11 cellular contexts compared by ENCODE assay signal in the genomic region with DNA sequence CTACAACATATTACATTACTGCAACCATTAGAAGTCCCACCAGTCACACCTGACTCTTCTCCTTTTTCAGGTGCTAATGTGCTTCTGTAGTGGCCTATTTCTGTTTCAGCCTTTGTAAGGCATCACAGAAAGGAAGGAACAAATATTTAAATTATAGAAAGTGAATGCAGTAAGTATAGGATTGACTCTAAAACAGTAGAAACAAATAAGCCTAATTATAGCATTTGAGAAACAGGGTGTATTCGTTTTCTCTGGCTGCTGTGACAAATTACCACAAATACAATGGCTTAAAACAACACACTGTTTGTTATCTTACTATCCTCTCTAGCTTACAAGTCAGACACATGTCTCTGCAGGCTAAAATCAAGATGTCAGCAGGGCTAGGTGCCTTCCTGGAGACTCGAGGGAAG.
DNase-seq lines count a peak whose midpoint lies in the region; ATAC-seq and TF ChIP-seq lines count a peak whose summit lies in the region.
"Had no signal": no experiment of that assay in that cellular context is flagged by ENCODE, and none has a peak within 500 bp of the region (broad histone marks: within the 10 kb centered on the region; RNA-seq: fewer than 3 reads in every experiment).

No MANE protein-coding gene starts in this region.

- no peak overlapping the region for H3K4me3 Mint-ChIP-seq in CD4-positive, alpha-beta T cell

- no peak overlapping the region for H3K4me3 ChIP-seq in left ventricle myocardium inferior

- no peak for DNase-seq in CD4-positive, alpha-beta T cell
- DNase-seq in dermis blood vessel endothelial cell: peak; percentile 2
- DNase-seq in NCI-H2107 treated with DMSO at 0.1 percent for 48 hours (lab: John Stamatoyannopoulos, UW; ENCODE audit: unreplicated experiment): no peak
- DNase-seq in mesenteric fat pad (ENCODE audit: low spot score): no peak
- DNase-seq in left ventricle myocardium inferior: no peak
- no peak for DNase-seq in inferior parietal cortex (ENCODE audit: extremely low spot score)
- DNase-seq: ACHN; activated naive CD4-positive, alpha-beta T cell treated with anti-CD3 and anti-CD28 coated beads, Interleukin-2, amount 50 U/mL, for 16 hours; NCI-H1092 had no signal

- H3K36me3 ChIP-seq in left ventricle myocardium inferior: no peaks in the 10 kb centered on the region

- peaks cover 51% of the 10 kb centered on the region for H3K4me1 Mint-ChIP-seq in CD4-positive, alpha-beta T cell (ENCODE audit: low read depth)

- CTCF ChIA-PET in CD4-positive, alpha-beta T cell (lab: Charles Lee): interaction anchor here (1.3 to 1.9 kb wide), 2 partner anchors 45 to 133 kb away, joined by 4 to 5 read pairs; no protein-coding TSS in a partner anchor

- intact Hi-C loops in CD4-positive, alpha-beta T cell (cut with DNase I, micrococcal nuclease): no loop called here
- intact Hi-C loops in left ventricle myocardium inferior (cut with micrococcal nuclease): no loop called here

- H3K9me3 ChIP-seq in CD4-positive, alpha-beta T cell (ENCODE audit: control insufficient read depth, low read length): no peaks in the 10 kb centered on the region
- peaks cover 11% of the 10 kb centered on the region for H3K9me3 ChIP-seq in left ventricle myocardium inferior (replicated peaks)

- peak overlapping the region; percentile 5 for H3K27ac Mint-ChIP-seq in CD4-positive, alpha-beta T cell

- no peak overlapping the region for H3K27ac ChIP-seq in CD4-positive, alpha-beta T cell (ENCODE audit: low read depth, low read length)
- no peak overlapping the region for H3K27ac ChIP-seq in left ventricle myocardium inferior (replicated peaks)

- POLR2A ChIA-PET in CD4-positive, alpha-beta T cell (lab: Charles Lee): no interaction called here

- H3K36me3 Mint-ChIP-seq in CD4-positive, alpha-beta T cell (ENCODE audit: low read depth): peaks cover 92% of the 10 kb centered on the region

- H3K27me3 ChIP-seq in CD4-positive, alpha-beta T cell (ENCODE audit: control insufficient read depth, insufficient read depth, low read length): no peaks in the 10 kb centered on the region
- H3K27me3 ChIP-seq in left ventricle myocardium inferior (ENCODE audit: low read depth): no peaks in the 10 kb centered on the region

- peaks cover 24% of the 10 kb centered on the region for H3K4me1 ChIP-seq in left ventricle myocardium inferior

- H3K27me3 Mint-ChIP-seq in CD4-positive, alpha-beta T cell: no peaks in the 10 kb centered on the region

- no peaks in the 10 kb centered on the region for H3K9me3 Mint-ChIP-seq in CD4-positive, alpha-beta T cell

- ATAC-seq in CD4-positive, alpha-beta T cell (ENCODE audit: poor library complexity): no peak
- ATAC-seq in GM21390 (IDR thresholded peaks at IDR 0.05; ENCODE audit: unreplicated experiment) (peak; percentile 79), HG03108 (IDR thresholded peaks at IDR 0.05; ENCODE audit: unreplicated experiment) (peak; percentile 54)

- TF ChIP-seq CTCF in CD4-positive, alpha-beta T cell (IDR thresholded peaks at IDR 0.05): no peak
- TF ChIP-seq CTCF in left ventricle myocardium inferior (IDR thresholded peaks at IDR 0.05; ENCODE audit: borderline replicate concordance): no peak
